Comparison of ENCODE assay signal across 9 cellular contexts in genomic region chr20:46814366-46815232, GRCh38.
DNase-seq lines count a peak whose midpoint lies in the region; ATAC-seq and TF ChIP-seq lines count a peak whose summit lies in the region.
"Had no signal": no experiment of that assay in that cellular context is flagged by ENCODE, and none has a peak within 500 bp of the region (broad histone marks: within the 10 kb centered on the region; RNA-seq: fewer than 3 reads in every experiment).

No MANE protein-coding gene starts in this region.

- H4K20me1 ChIP-seq in Karpas-422 (ENCODE audit: insufficient read depth, low read depth, low read length), result no peaks in the 10 kb centered on the region

- H3K4me1 Mint-ChIP-seq in endodermal cell, result peaks cover 7% of the 10 kb centered on the region
- H3K4me1 Mint-ChIP-seq: CD4-positive, CD25-positive, alpha-beta regulatory T cell had no signal

- peak overlapping the region; percentile 35 for H3K9ac ChIP-seq in endodermal cell (ENCODE audit: extremely low read depth, low read length, poor library complexity, severe bottlenecking)
- no peak overlapping the region for H3K9ac ChIP-seq in Karpas-422 (ENCODE audit: low read length)

- H3K36me3 Mint-ChIP-seq in endodermal cell (ENCODE audit: low read depth), result no peaks in the 10 kb centered on the region
- H3K36me3 Mint-ChIP-seq: CD4-positive, CD25-positive, alpha-beta regulatory T cell had no signal

- no peaks in the 10 kb centered on the region for H3K9me2 ChIP-seq in Karpas-422 (replicated peaks; ENCODE audit: insufficient read depth, low read length)

- H3K27ac Mint-ChIP-seq in endodermal cell, result peak overlapping the region; percentile 93
- H3K27ac Mint-ChIP-seq: CD4-positive, CD25-positive, alpha-beta regulatory T cell had no signal

- H3K4me3 ChIP-seq in endodermal cell (ENCODE audit: low read length) (peak overlapping the region; percentile 64), Karpas-422 (ENCODE audit: low read length) (no peak overlapping the region)

- WGBS in endodermal cell (ENCODE audit: insufficient coverage in 1 of 2, insufficient read length in 1 of 2), 2 experiments, result 40 to 43% methylated on average over 4 to 6 of the region's 8 CpGs

- peaks cover 12% of the 10 kb centered on the region for H3K4me1 ChIP-seq in endodermal cell (ENCODE audit: control insufficient read depth, insufficient read depth, low read length)
- no peaks in the 10 kb centered on the region for H3K4me1 ChIP-seq in Karpas-422 (ENCODE audit: low read length)

- no peak overlapping the region for H3K4me2 ChIP-seq in Karpas-422 (ENCODE audit: low read depth, low read length, poor library complexity, severe bottlenecking)

- no peaks in the 10 kb centered on the region for H3K9me3 Mint-ChIP-seq in endodermal cell

- no peak for DNase-seq in activated CD4-positive, CD25-positive, alpha-beta regulatory T cell treated with anti-CD3 and anti-CD28 coated beads, Interleukin-2, amount 50 U/mL, for 72 hours
- DNase-seq in NCI-H510A treated with DMSO at 0.1 percent for 48 hours (lab: John Stamatoyannopoulos, UW) (peak; percentile 47), endodermal cell (peak; percentile 87), smooth muscle cell of the brain vasculature (ENCODE audit: low read depth, low spot score) (peak; percentile 17), Karpas-422 (no peak), AML-193 (lab: John Stamatoyannopoulos, UW) (no peak)
- DNase-seq in central memory CD4-positive, alpha-beta T cell, result no peak
- DNase-seq: CD4-positive, CD25-positive, alpha-beta regulatory T cell had no signal

- no peak for TF ChIP-seq CTCF in endodermal cell (conservative IDR thresholded peaks at IDR 0.05)

- H3K27ac ChIP-seq in endodermal cell (ENCODE audit: low read depth, low read length) (peak overlapping the region; percentile 95), Karpas-422 (ENCODE audit: low read length) (no peak overlapping the region)

- peak overlapping the region; percentile 14 for H3K4me3 Mint-ChIP-seq in endodermal cell
- H3K4me3 Mint-ChIP-seq: CD4-positive, CD25-positive, alpha-beta regulatory T cell had no signal

- H3K9me3 ChIP-seq in endodermal cell (ENCODE audit: control insufficient read depth, low read length) (no peaks in the 10 kb centered on the region), Karpas-422 (ENCODE audit: low read length) (no peaks in the 10 kb centered on the region)

- no peaks in the 10 kb centered on the region for H3K79me2 ChIP-seq in Karpas-422 (ENCODE audit: low read length)

- H3K36me3 ChIP-seq in endodermal cell (ENCODE audit: control insufficient read depth, insufficient read depth, low read length), result no peaks in the 10 kb centered on the region
- H3K36me3 ChIP-seq in Karpas-422 (ENCODE audit: insufficient read depth, low read length), result no peaks in the 10 kb centered on the region

- H2AFZ ChIP-seq in Karpas-422 (ENCODE audit: low read length), result no peak overlapping the region

- ATAC-seq in activated CD4-positive, CD25-positive, alpha-beta regulatory T cell treated with anti-CD3 and anti-CD28 coated beads, Interleukin-2, amount 50 U/mL, for 24 hours, result peak; percentile 25 to 56

- H3K27me3 ChIP-seq in endodermal cell (ENCODE audit: control insufficient read depth, insufficient read depth, low read length, poor library complexity, severe bottlenecking) (peaks cover 7% of the 10 kb centered on the region), Karpas-422 (ENCODE audit: low read length) (0 out of 2 replicates have a peak, but pooled peaks cover 2% of the 10 kb centered on the region)

- H3K27me3 Mint-ChIP-seq in endodermal cell (ENCODE audit: insufficient read depth), result peaks cover 3% of the 10 kb centered on the region

Comparison
In these comparisons a context has a peak if more than half of its experiments do, and no peak if none do; other contexts are left out.
1. DNase-seq: peak in NCI-H510A treated with DMSO at 0.1 percent for 48 hours (single experiment), endodermal cell (single experiment) and smooth muscle cell of the brain vasculature (single experiment); none in activated CD4-positive, CD25-positive, alpha-beta regulatory T cell treated with anti-CD3 and anti-CD28 coated beads, Interleukin-2, amount 50 U/mL, for 72 hours (single experiment), central memory CD4-positive, alpha-beta T cell (single experiment), Karpas-422 (single experiment) and AML-193 (0 of 2).